Comparison of ENCODE assay signal across 1 cellular context in the genomic region with DNA sequence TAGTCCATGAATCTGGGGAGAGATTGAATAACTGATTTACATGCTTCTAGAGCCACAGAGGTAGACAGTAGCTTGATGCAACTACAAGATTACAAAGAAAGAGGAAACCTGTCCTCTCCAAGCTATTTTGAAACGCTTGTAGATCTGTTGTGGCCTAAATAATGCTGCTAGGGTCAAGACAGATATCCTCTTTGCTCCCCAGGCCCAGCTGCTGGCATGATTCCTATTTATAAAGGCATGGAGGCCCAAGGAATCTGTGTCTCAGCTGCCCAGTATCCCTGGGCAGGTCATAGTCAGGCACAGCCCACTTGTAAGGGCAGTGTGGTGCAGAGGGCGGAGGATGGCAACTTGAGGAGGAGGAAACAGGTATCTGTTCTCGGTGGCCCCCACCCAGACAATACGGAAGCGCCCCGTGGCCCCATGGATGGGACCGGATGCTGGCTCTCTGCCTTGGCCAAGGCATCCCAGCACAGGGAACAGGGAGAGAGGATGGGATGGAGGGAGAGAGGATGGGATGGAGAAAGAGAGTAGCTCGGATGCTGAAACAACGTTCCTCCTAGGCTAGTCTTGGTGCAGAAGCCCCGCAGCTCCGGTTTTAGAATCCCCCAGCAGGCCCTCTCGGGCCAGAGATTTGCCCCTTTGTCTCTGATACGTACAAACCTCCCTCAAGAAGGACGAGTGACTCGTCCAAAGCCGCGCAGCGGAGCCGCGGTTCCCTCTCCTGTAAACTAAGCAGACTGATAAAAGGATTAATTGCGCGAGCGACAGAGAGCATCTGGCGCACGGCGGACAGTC.
TF ChIP-seq lines count a peak whose summit lies in the region.

No MANE protein-coding gene starts in this region.

TF ChIP-seq in HepG2, 621 proteins besides CTCF, POLR2A, EP300 and RAD21:
- TF ChIP-seq ZSCAN9 (CRISPR knock-in tag; IDR thresholded peaks at IDR 0.05; ENCODE audit: borderline replicate concordance), result no peak
- no peak for TF ChIP-seq DMAP1 (CRISPR knock-in tag; IDR thresholded peaks at IDR 0.05)
- TF ChIP-seq RBAK (CRISPR knock-in tag; IDR thresholded peaks at IDR 0.05), result no peak
- TF ChIP-seq PATZ1 (CRISPR knock-in tag; IDR thresholded peaks at IDR 0.05), result 0 out of 2 replicates have a peak, but pooled peaks have one; percentile 14
- TF ChIP-seq, protein P1, sequence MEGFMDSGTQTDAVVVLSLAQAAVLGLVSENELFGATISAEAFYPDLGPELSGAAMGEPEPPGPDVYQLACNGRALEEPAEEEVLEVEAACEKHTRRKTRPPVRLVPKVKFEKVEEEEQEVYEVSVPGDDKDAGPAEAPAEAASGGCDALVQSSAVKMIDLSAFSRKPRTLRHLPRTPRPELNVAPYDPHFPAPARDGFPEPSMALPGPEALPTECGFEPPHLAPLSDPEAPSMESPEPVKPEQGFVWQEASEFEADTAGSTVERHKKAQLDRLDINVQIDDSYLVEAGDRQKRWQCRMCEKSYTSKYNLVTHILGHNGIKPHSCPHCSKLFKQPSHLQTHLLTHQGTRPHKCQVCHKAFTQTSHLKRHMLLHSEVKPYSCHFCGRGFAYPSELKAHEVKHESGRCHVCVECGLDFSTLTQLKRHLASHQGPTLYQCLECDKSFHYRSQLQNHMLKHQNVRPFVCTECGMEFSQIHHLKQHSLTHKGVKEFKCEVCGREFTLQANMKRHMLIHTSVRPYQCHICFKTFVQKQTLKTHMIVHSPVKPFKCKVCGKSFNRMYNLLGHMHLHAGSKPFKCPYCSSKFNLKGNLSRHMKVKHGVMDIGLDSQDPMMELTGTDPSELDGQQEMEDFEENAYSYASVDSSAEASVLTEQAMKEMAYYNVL (CRISPR knock-in tag; IDR thresholded peaks at IDR 0.05; ENCODE audit: borderline replicate concordance), result no peak
- TF ChIP-seq ATF7 (IDR thresholded peaks at IDR 0.05), result no peak
- no peak for TF ChIP-seq ATF7 (CRISPR knock-in tag; IDR thresholded peaks at IDR 0.05)
- no peak for TF ChIP-seq ZNF747 (CRISPR knock-in tag; IDR thresholded peaks at IDR 0.05; ENCODE audit: borderline replicate concordance)
- no peak for TF ChIP-seq ZBTB49 (CRISPR knock-in tag; IDR thresholded peaks at IDR 0.05; ENCODE audit: borderline replicate concordance)
- TF ChIP-seq ZNF605 (CRISPR knock-in tag; IDR thresholded peaks at IDR 0.05), result peak; percentile 44; the same call in 1 of the 2 replicates
- TF ChIP-seq, protein P2, sequence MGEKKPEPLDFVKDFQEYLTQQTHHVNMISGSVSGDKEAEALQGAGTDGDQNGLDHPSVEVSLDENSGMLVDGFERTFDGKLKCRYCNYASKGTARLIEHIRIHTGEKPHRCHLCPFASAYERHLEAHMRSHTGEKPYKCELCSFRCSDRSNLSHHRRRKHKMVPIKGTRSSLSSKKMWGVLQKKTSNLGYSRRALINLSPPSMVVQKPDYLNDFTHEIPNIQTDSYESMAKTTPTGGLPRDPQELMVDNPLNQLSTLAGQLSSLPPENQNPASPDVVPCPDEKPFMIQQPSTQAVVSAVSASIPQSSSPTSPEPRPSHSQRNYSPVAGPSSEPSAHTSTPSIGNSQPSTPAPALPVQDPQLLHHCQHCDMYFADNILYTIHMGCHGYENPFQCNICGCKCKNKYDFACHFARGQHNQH (CRISPR knock-in tag; IDR thresholded peaks at IDR 0.05), result no peak
- TF ChIP-seq, protein P3, sequence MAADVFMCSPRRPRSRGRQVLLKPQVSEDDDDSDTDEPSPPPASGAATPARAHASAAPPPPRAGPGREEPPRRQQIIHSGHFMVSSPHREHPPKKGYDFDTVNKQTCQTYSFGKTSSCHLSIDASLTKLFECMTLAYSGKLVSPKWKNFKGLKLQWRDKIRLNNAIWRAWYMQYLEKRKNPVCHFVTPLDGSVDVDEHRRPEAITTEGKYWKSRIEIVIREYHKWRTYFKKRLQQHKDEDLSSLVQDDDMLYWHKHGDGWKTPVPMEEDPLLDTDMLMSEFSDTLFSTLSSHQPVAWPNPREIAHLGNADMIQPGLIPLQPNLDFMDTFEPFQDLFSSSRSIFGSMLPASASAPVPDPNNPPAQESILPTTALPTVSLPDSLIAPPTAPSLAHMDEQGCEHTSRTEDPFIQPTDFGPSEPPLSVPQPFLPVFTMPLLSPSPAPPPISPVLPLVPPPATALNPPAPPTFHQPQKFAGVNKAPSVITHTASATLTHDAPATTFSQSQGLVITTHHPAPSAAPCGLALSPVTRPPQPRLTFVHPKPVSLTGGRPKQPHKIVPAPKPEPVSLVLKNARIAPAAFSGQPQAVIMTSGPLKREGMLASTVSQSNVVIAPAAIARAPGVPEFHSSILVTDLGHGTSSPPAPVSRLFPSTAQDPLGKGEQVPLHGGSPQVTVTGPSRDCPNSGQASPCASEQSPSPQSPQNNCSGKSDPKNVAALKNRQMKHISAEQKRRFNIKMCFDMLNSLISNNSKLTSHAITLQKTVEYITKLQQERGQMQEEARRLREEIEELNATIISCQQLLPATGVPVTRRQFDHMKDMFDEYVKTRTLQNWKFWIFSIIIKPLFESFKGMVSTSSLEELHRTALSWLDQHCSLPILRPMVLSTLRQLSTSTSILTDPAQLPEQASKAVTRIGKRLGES (CRISPR knock-in tag; IDR thresholded peaks at IDR 0.05; ENCODE audit: borderline replicate concordance), result no peak
- no peak for TF ChIP-seq ZNF646 (CRISPR knock-in tag; IDR thresholded peaks at IDR 0.05)
- TF ChIP-seq ZNF33B (CRISPR knock-in tag; IDR thresholded peaks at IDR 0.05), result no peak
- 0 out of 2 replicates have a peak, but pooled peaks have one; percentile 33 for TF ChIP-seq ZNF280B (CRISPR knock-in tag; IDR thresholded peaks at IDR 0.05; ENCODE audit: borderline replicate concordance)
- 0 out of 2 replicates have a peak, but pooled peaks have one; percentile 2 for TF ChIP-seq ZNF367 (CRISPR knock-in tag; IDR thresholded peaks at IDR 0.05; ENCODE audit: borderline replicate concordance)
- TF ChIP-seq, protein P4, sequence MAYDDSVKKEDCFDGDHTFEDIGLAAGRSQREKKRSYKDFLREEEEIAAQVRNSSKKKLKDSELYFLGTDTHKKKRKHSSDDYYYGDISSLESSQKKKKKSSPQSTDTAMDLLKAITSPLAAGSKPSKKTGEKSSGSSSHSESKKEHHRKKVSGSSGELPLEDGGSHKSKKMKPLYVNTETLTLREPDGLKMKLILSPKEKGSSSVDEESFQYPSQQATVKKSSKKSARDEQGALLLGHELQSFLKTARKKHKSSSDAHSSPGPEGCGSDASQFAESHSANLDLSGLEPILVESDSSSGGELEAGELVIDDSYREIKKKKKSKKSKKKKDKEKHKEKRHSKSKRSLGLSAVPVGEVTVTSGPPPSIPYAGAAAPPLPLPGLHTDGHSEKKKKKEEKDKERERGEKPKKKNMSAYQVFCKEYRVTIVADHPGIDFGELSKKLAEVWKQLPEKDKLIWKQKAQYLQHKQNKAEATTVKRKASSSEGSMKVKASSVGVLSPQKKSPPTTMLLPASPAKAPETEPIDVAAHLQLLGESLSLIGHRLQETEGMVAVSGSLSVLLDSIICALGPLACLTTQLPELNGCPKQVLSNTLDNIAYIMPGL (CRISPR knock-in tag; IDR thresholded peaks at IDR 0.05; ENCODE audit: borderline replicate concordance in 1 of 2, low read depth in 1 of 2), result peak in 1 of 2 experiments; percentile 3; a peak in 1 of 4 replicates
- 0 out of 2 replicates have a peak, but pooled peaks have one; percentile 31 for TF ChIP-seq NRL (CRISPR knock-in tag; IDR thresholded peaks at IDR 0.05; ENCODE audit: borderline replicate concordance)
- TF ChIP-seq ZNF615 (CRISPR knock-in tag; IDR thresholded peaks at IDR 0.05; ENCODE audit: borderline replicate concordance), result no peak
- TF ChIP-seq ISL2 (CRISPR knock-in tag; IDR thresholded peaks at IDR 0.05), result no peak
- no peak for TF ChIP-seq NFRKB (IDR thresholded peaks at IDR 0.05)
- no peak for TF ChIP-seq XBP1 (CRISPR knock-in tag; IDR thresholded peaks at IDR 0.05)
- no peak for TF ChIP-seq GMEB1 (CRISPR knock-in tag; IDR thresholded peaks at IDR 0.05; ENCODE audit: borderline replicate concordance)
- no peak for TF ChIP-seq NFKBIZ (CRISPR knock-in tag; IDR thresholded peaks at IDR 0.05)
- TF ChIP-seq SALL2 (CRISPR knock-in tag; IDR thresholded peaks at IDR 0.05), result no peak
